In genomic region chr17:58318065-58318481, GRCh38 we compare ENCODE assay signal across 14 cellular contexts. TPM values are rescaled to one million over a fixed set of nuclear protein-coding genes. Genes with fewer than 3 reads are reported as not detected.
DNase-seq lines count a peak whose midpoint lies in the region; ATAC-seq and TF ChIP-seq lines count a peak whose summit lies in the region.
"Had no signal": no experiment of that assay in that cellular context is flagged by ENCODE, and none has a peak within 500 bp of the region (broad histone marks: within the 10 kb centered on the region; RNA-seq: fewer than 3 reads in every experiment).

No MANE protein-coding gene starts in this region.

- no peaks in the 10 kb centered on the region for H3K27me3 Mint-ChIP-seq in activated naive CD4-positive, alpha-beta T cell treated with anti-CD3 and anti-CD28 coated beads, Interleukin-2, amount 10 ng/mL, durations not matched to agents 7 days and 5 days
- peaks cover 15% of the 10 kb centered on the region for H3K27me3 Mint-ChIP-seq in chondrocyte (ENCODE audit: low read depth)
- H3K27me3 Mint-ChIP-seq in stimulated activated naive B cell treated with anti-CD40 and anti-IgM and Interleukin-4, amounts not matched to agents 10 μg/mL and 1 μg/mL and 100 μg/mL, for 72 hours = no peaks in the 10 kb centered on the region

- H3K9me2 ChIP-seq in PC-9 (ENCODE audit: insufficient read depth) = no peaks in the 10 kb centered on the region

- TF ChIP-seq CTCF in RWPE2 (IDR thresholded peaks at IDR 0.05; ENCODE audit: poor library complexity, severe bottlenecking) = no peak
- TF ChIP-seq CTCF in chondrocyte (IDR thresholded peaks at IDR 0.05) = no peak
- TF ChIP-seq CTCF in PC-9 (conservative IDR thresholded peaks at IDR 0.05) = no peak

- POLR2A ChIA-PET in PC-9 (lab: Charles Lee; ENCODE audit: unreplicated experiment) = no interaction called here

- H3K27me3 ChIP-seq in RWPE2 (ENCODE audit: insufficient read depth, poor library complexity, severe bottlenecking) (no peaks in the 10 kb centered on the region), PC-9 (ENCODE audit: insufficient read depth, low read depth) (peaks cover 62% of the 10 kb centered on the region)
- H3K27me3 ChIP-seq: breast epithelium had no signal

- H3K36me3 Mint-ChIP-seq in activated naive CD4-positive, alpha-beta T cell treated with anti-CD3 and anti-CD28 coated beads, Interleukin-2, amount 10 ng/mL, durations not matched to agents 7 days and 5 days = peaks cover 32% of the 10 kb centered on the region
- H3K36me3 Mint-ChIP-seq in chondrocyte (ENCODE audit: low read depth) = no peaks in the 10 kb centered on the region
- H3K36me3 Mint-ChIP-seq in stimulated activated naive B cell treated with anti-CD40 and anti-IgM and Interleukin-4, amounts not matched to agents 10 μg/mL and 1 μg/mL and 100 μg/mL, for 72 hours = peaks cover 0 to 5% of the 10 kb centered on the region in 2 donors

- H3K27ac ChIP-seq in RWPE2 (ENCODE audit: poor library complexity, severe bottlenecking) = no peak overlapping the region
- H3K27ac ChIP-seq in PC-9 = no peak overlapping the region

- no peak overlapping the region for H3K4me3 ChIP-seq in RWPE2 (ENCODE audit: severe bottlenecking)
- no peak overlapping the region for H3K4me3 ChIP-seq in PC-9
- H3K4me3 ChIP-seq: breast epithelium, K562, lung had no signal

- H3K79me2 ChIP-seq in PC-9 (ENCODE audit: low read depth) = no peaks in the 10 kb centered on the region

- no peaks in the 10 kb centered on the region for H3K4me1 ChIP-seq in RWPE2 (ENCODE audit: insufficient read depth, poor library complexity, severe bottlenecking)
- H3K4me1 ChIP-seq in PC-9 (replicated peaks; ENCODE audit: insufficient read depth) = no peaks in the 10 kb centered on the region
- H3K4me1 ChIP-seq: breast epithelium had no signal

- H3K36me3 ChIP-seq in RWPE2 (ENCODE audit: low read depth) = no peaks in the 10 kb centered on the region
- no peaks in the 10 kb centered on the region for H3K36me3 ChIP-seq in PC-9 (ENCODE audit: low read depth)
- H3K36me3 ChIP-seq: breast epithelium had no signal

- H3K4me1 Mint-ChIP-seq in activated naive CD4-positive, alpha-beta T cell treated with anti-CD3 and anti-CD28 coated beads, Interleukin-2, amount 10 ng/mL, durations not matched to agents 7 days and 5 days = peaks cover 13% of the 10 kb centered on the region
- H3K4me1 Mint-ChIP-seq in chondrocyte (ENCODE audit: low read depth) = no peaks in the 10 kb centered on the region
- peaks cover 13 to 14% of the 10 kb centered on the region in 2 donors for H3K4me1 Mint-ChIP-seq in stimulated activated naive B cell treated with anti-CD40 and anti-IgM and Interleukin-4, amounts not matched to agents 10 μg/mL and 1 μg/mL and 100 μg/mL, for 72 hours

- H4K20me1 ChIP-seq in PC-9 (ENCODE audit: insufficient read depth) = no peaks in the 10 kb centered on the region

- H3K4me2 ChIP-seq in PC-9 = no peak overlapping the region

- H3K9me3 Mint-ChIP-seq in activated naive CD4-positive, alpha-beta T cell treated with anti-CD3 and anti-CD28 coated beads, Interleukin-2, amount 10 ng/mL, durations not matched to agents 7 days and 5 days = no peaks in the 10 kb centered on the region
- no peaks in the 10 kb centered on the region for H3K9me3 Mint-ChIP-seq in chondrocyte (ENCODE audit: low read depth)
- no peaks in the 10 kb centered on the region for H3K9me3 Mint-ChIP-seq in stimulated activated naive B cell treated with anti-CD40 and anti-IgM and Interleukin-4, amounts not matched to agents 10 μg/mL and 1 μg/mL and 100 μg/mL, for 72 hours

- H3K4me3 Mint-ChIP-seq in activated naive CD4-positive, alpha-beta T cell treated with anti-CD3 and anti-CD28 coated beads, Interleukin-2, amount 10 ng/mL, durations not matched to agents 7 days and 5 days = no peak overlapping the region
- no peak overlapping the region for H3K4me3 Mint-ChIP-seq in chondrocyte (ENCODE audit: unreplicated experiment)
- H3K4me3 Mint-ChIP-seq in stimulated activated naive B cell treated with anti-CD40 and anti-IgM and Interleukin-4, amounts not matched to agents 10 μg/mL and 1 μg/mL and 100 μg/mL, for 72 hours = no peak overlapping the region

- H2AFZ ChIP-seq in PC-9 = no peak overlapping the region

- peak; percentile 19 for DNase-seq in activated naive CD4-positive, alpha-beta T cell treated with anti-CD3 and anti-CD28 coated beads, Interleukin-2, amount 10 ng/mL, durations not matched to agents 7 days and 5 days
- no peak for DNase-seq in activated naive CD4-positive, alpha-beta T cell (lab: John Stamatoyannopoulos, UW)
- DNase-seq in RWPE2 (ENCODE audit: low spot score) (peak; percentile 45), chondrocyte (ENCODE audit: low spot score) (peak; percentile 54), PC-9 (no peak)
- no peak for DNase-seq in stimulated activated naive B cell treated with anti-CD40 and anti-IgM and Interleukin-4, amounts not matched to agents 10 μg/mL and 1 μg/mL and 100 μg/mL, for 72 hours
- DNase-seq: hippocampal formation, NCI-H187, occipital lobe had no signal

- no peaks in the 10 kb centered on the region for H3F3A ChIP-seq in PC-9 (ENCODE audit: insufficient read depth, low read depth)

- intact Hi-C loops in PC-9 (cut with micrococcal nuclease; ENCODE audit: unreplicated experiment) = loop anchor here (10.0 kb wide), 1 partner anchor 687 kb away; no protein-coding TSS in a partner anchor

- BruUV-seq in PC-9 (replicated peaks; lab: Mats Ljungman, UMichigan) = no TSS peak

- peak overlapping the region; percentile 26 for H3K27ac Mint-ChIP-seq in activated naive CD4-positive, alpha-beta T cell treated with anti-CD3 and anti-CD28 coated beads, Interleukin-2, amount 10 ng/mL, durations not matched to agents 7 days and 5 days
- H3K27ac Mint-ChIP-seq in chondrocyte (ENCODE audit: unreplicated experiment) = no peak overlapping the region
- peak overlapping the region; percentile 87 for H3K27ac Mint-ChIP-seq in stimulated activated naive B cell treated with anti-CD40 and anti-IgM and Interleukin-4, amounts not matched to agents 10 μg/mL and 1 μg/mL and 100 μg/mL, for 72 hours

- H3K9me3 ChIP-seq in RWPE2 (ENCODE audit: severe bottlenecking) = no peaks in the 10 kb centered on the region
- no peaks in the 10 kb centered on the region for H3K9me3 ChIP-seq in PC-9 (ENCODE audit: insufficient read depth, low read depth)
- H3K9me3 ChIP-seq: breast epithelium had no signal

- no peak for ATAC-seq in RWPE2 (ENCODE audit: low read depth)
- ATAC-seq in stimulated activated naive B cell treated with anti-CD40 and anti-IgM and Interleukin-4, amounts not matched to agents 10 μg/mL and 1 μg/mL and 100 μg/mL, for 72 hours (replicated peaks) = no peak
- ATAC-seq in HG03565 (IDR thresholded peaks at IDR 0.05; ENCODE audit: unreplicated experiment) = no peak
- no peak for ATAC-seq in HG03457 (IDR thresholded peaks at IDR 0.05; ENCODE audit: unreplicated experiment)

- CTCF ChIA-PET in activated naive CD4-positive, alpha-beta T cell treated with anti-CD3 and anti-CD28 coated beads, Interleukin-2, amount 10 ng/mL, durations not matched to agents 7 days and 5 days (lab: Charles Lee) = interaction anchor here (0.6 to 3.7 kb wide), 36 partner anchors 8 to 1395 kb away, joined by 3 to 61 read pairs (median 7); partner anchors contain the start of genes HSF5, RNF43, SUPT4H1 and TSPOAP1
- CTCF ChIA-PET in PC-9 (lab: Charles Lee) = interaction anchor here (0.5 to 1.7 kb wide), 5 partner anchors 82 to 312 kb away, joined by 3 to 28 read pairs (median 5); partner anchors contain the start of gene RNF43

RNA-seq across cellular contexts. Expression of gene TSPOAP1, which starts 10.5 kb away (rescaled TPM):
- total RNA-seq in chondrocyte (1.3 to 2.0 TPM in 2 of 3 replicates, not detected in the other), PC-9 (2021) (0.15 and 0.18 TPM in 2 replicates)

RNA-seq across cellular contexts. Expression of gene SUPT4H1, which starts 33.9 kb away (rescaled TPM):
- total RNA-seq in chondrocyte (57.4 to 71.8 TPM (median 62.9 TPM) in 3 replicates), PC-9 (2021) (72.2 and 74.8 TPM in 2 replicates)

RNA-seq across cellular contexts. Expression of gene MPO, which starts 37.3 kb away (rescaled TPM):
- total RNA-seq in chondrocyte (not detected in 3 replicates), PC-9 (2021) (not detected in 2 replicates)
- total RNA-seq: occipital lobe had no signal

Comparison
In these comparisons a context has a peak if more than half of its experiments do, and no peak if none do; other contexts are left out.
1. DNase-seq: peak in activated naive CD4-positive, alpha-beta T cell treated with anti-CD3 and anti-CD28 coated beads, Interleukin-2, amount 10 ng/mL, durations not matched to agents 7 days and 5 days (single experiment), RWPE2 (single experiment) and chondrocyte (single experiment); none in activated naive CD4-positive, alpha-beta T cell (0 of 4), stimulated activated naive B cell treated with anti-CD40 and anti-IgM and Interleukin-4, amounts not matched to agents 10 μg/mL and 1 μg/mL and 100 μg/mL, for 72 hours (single experiment) and PC-9 (0 of 2).